8 cellular contexts compared by ENCODE assay signal in the genomic region with DNA sequence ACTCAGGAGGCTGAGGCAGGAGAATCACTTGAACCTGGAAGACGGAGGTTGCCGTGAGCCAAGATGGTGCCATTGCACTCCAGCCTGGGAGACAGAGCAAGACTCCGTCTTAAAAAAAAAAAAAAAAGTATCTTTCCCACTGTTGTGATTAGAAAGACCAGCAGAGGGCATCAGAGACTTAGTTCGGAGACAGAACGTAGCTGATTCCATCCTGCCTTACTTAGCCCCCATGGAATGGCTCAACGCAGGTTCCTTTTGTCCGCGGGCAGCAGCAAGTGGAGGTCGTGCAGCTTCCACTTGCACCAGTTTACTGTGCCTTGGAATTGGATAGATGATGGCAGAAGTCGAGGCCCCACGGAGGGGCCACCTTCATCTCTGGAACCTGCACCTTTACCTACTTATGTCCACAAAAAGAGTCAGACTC. TPM values are rescaled to one million over a fixed set of nuclear protein-coding genes. Genes with fewer than 3 reads are reported as not detected.
A peak's percentile ranks its signal among the peaks of the same experiment; 100 is the strongest.
DNase-seq lines count a peak whose midpoint lies in the region; ATAC-seq and TF ChIP-seq lines count a peak whose summit lies in the region.

No MANE protein-coding gene starts in this region.

- no peak overlapping the region for H3K4me3 ChIP-seq in DOHH2 (ENCODE audit: low read length)
- H3K4me3 ChIP-seq in OCI-LY1 (ENCODE audit: low read depth, low read length, poor library complexity, severe bottlenecking) = no peak overlapping the region
- H3K4me3 ChIP-seq in right atrium auricular region = no peak overlapping the region
- H3K4me3 ChIP-seq in retinal pigment epithelial cell (ENCODE audit: low read length) = peak overlapping the region; percentile 14

- H3K4me1 ChIP-seq in DOHH2 (ENCODE audit: control insufficient read depth, low read length) (peaks cover 8% of the 10 kb centered on the region), OCI-LY1 (ENCODE audit: insufficient read depth, low read length, severe bottlenecking) (peaks cover 22% of the 10 kb centered on the region), right atrium auricular region (peaks cover 0 to 6% of the 10 kb centered on the region in 2 donors)

- no peak overlapping the region for H3K9ac ChIP-seq in OCI-LY1 (ENCODE audit: low read length)

- H3K9me2 ChIP-seq in DOHH2 (replicated peaks; ENCODE audit: control insufficient read depth, low read length) (no peaks in the 10 kb centered on the region), OCI-LY1 (ENCODE audit: low read depth, low read length) (no peaks in the 10 kb centered on the region)

- H4K20me1 ChIP-seq in DOHH2 (ENCODE audit: control insufficient read depth, insufficient read depth, low read depth, low read length) (no peaks in the 10 kb centered on the region), OCI-LY1 (ENCODE audit: insufficient read depth, low read length) (no peaks in the 10 kb centered on the region)

- H3K9me3 ChIP-seq in DOHH2 (ENCODE audit: control insufficient read depth, insufficient read depth, low read length) (no peaks in the 10 kb centered on the region), OCI-LY1 (ENCODE audit: low read length) (no peaks in the 10 kb centered on the region), right atrium auricular region (no peaks in the 10 kb centered on the region)

- DNase-seq in Kasumi-1 (lab: John Stamatoyannopoulos, UW) (peak; percentile 82 to 91), amniotic epithelial cell (ENCODE audit: low read depth) (peak; percentile 78), right atrium auricular region (ENCODE audit: low spot score) (no peak), retinal pigment epithelial cell (ENCODE audit: low read depth) (no peak)
- DNase-seq in effector CD8-positive, alpha-beta T cell (lab: John Stamatoyannopoulos, UW) = no peak

- H3K27me3 ChIP-seq in DOHH2 (ENCODE audit: control insufficient read depth, low read length) (no peaks in the 10 kb centered on the region), OCI-LY1 (ENCODE audit: insufficient read depth, low read length) (no peaks in the 10 kb centered on the region), right atrium auricular region (no peaks in the 10 kb centered on the region)

- no peak for ATAC-seq in HG02981 (IDR thresholded peaks at IDR 0.05; ENCODE audit: unreplicated experiment)

- H3K79me2 ChIP-seq in DOHH2 (ENCODE audit: control insufficient read depth, low read length) (peaks cover 12% of the 10 kb centered on the region), OCI-LY1 (ENCODE audit: insufficient read depth, low read length) (no peaks in the 10 kb centered on the region)

- peak; percentile 54 for TF ChIP-seq CTCF in DOHH2 (IDR thresholded peaks at IDR 0.05; ENCODE audit: low read depth, low read length, poor library complexity, severe bottlenecking)
- peak; percentile 65; the same call in 1 of the 2 replicates for TF ChIP-seq CTCF in OCI-LY1 (IDR thresholded peaks at IDR 0.05; ENCODE audit: low read length)
- peak; percentile 52 to 69 for TF ChIP-seq CTCF in right atrium auricular region (IDR thresholded peaks at IDR 0.05)
- peak; percentile 63 for TF ChIP-seq CTCF in retinal pigment epithelial cell (conservative IDR thresholded peaks at IDR 0.05; ENCODE audit: low read depth, low read length)

- no peak overlapping the region for H2AFZ ChIP-seq in OCI-LY1 (ENCODE audit: low read length)

- H3K36me3 ChIP-seq in DOHH2 (ENCODE audit: control insufficient read depth, low read length) (no peaks in the 10 kb centered on the region; the same call in 1 of the 2 replicates), OCI-LY1 (ENCODE audit: insufficient read depth, low read length) (peaks cover 6% of the 10 kb centered on the region; the same call in 1 of the 2 replicates), right atrium auricular region (no peaks in the 10 kb centered on the region)

- H3K27ac ChIP-seq in DOHH2 (ENCODE audit: low read depth, low read length) = no peak overlapping the region
- H3K27ac ChIP-seq in OCI-LY1 (ENCODE audit: low read depth, low read length, poor library complexity, severe bottlenecking) = no peak overlapping the region
- H3K27ac ChIP-seq in right atrium auricular region = no peak overlapping the region

- H3K4me2 ChIP-seq in DOHH2 (ENCODE audit: low read length) = no peak overlapping the region
- H3K4me2 ChIP-seq in OCI-LY1 (ENCODE audit: low read length) = no peak overlapping the region

- H3F3A ChIP-seq in DOHH2 (ENCODE audit: control insufficient read depth, insufficient read depth) = peaks cover 2% of the 10 kb centered on the region; the same call in 1 of the 2 replicates
- H3F3A ChIP-seq in OCI-LY1 (ENCODE audit: insufficient read depth, low read length) = no peaks in the 10 kb centered on the region

RNA-seq across cellular contexts. Expression of a gene that starts 8.1 kb away (rescaled TPM):
- 10 to 100 TPM; 16.5 to 22.0 TPM for total RNA-seq in right atrium auricular region

RNA-seq across cellular contexts. Expression of a gene that starts 8.2 kb away (rescaled TPM):
- total RNA-seq in right atrium auricular region = 10 to 100 TPM; 23.4 to 34.3 TPM

RNA-seq across cellular contexts. Expression of a gene that starts 24.2 kb away (rescaled TPM):
- total RNA-seq in right atrium auricular region = 10 to 100 TPM; 29.9 to 41.7 TPM

Comparison
In these comparisons a context has a peak if more than half of its experiments do, and no peak if none do; other contexts are left out.
1. DNase-seq: peak in Kasumi-1 (2 of 2) and amniotic epithelial cell (single experiment); none in right atrium auricular region (single experiment), retinal pigment epithelial cell (single experiment) and effector CD8-positive, alpha-beta T cell (single experiment).
2. Peak in every context shown above with its lines, with median percentiles within 50 percentile points of each other: CTCF ChIP-seq.